Comparison of ENCODE assay signal across 16 cellular contexts in genomic region chr2:43448822-43449110, GRCh38.
"Had no signal": no experiment of that assay in that cellular context is flagged by ENCODE, and none has a peak within 500 bp of the region (broad histone marks: within the 10 kb centered on the region; RNA-seq: fewer than 3 reads in every experiment).

No MANE protein-coding gene starts in this region.

- H3K36me3 ChIP-seq: brain microvascular endothelial cell, thyroid gland had no signal

- FAIRE-seq: endometrium, keratinocyte, small intestine, TTC549 had no signal

- DNase-seq: activated CD4-positive, CD25-positive, alpha-beta regulatory T cell; activated effector memory CD4-positive, alpha-beta T cell treated with Interleukin-2 at 50 U/mL for 16 hours; activated T-cell treated with anti-CD3 and anti-CD28 coated beads, Interleukin-2, amount 50 U/mL, for 1 hour; amygdala; brain microvascular endothelial cell; left lung; posterior cingulate gyrus; right cardiac atrium; small intestine; T-helper 17 cell; thyroid gland had no signal

- H3K4me3 ChIP-seq: esophagus muscularis mucosa, left lung, thyroid gland had no signal

- H3K27ac ChIP-seq: esophagus muscularis mucosa, left lung had no signal

- H3K9me3 ChIP-seq: esophagus muscularis mucosa, left lung, thyroid gland had no signal

- ATAC-seq: activated naive CD4-positive, alpha-beta T cell treated with anti-CD3 and anti-CD28 coated beads, Interleukin-2, amount 50 U/mL, for 72 hours; left lung; right cardiac atrium; T-helper 17 cell had no signal

- H3K27me3 ChIP-seq: brain microvascular endothelial cell, esophagus muscularis mucosa, left lung, thyroid gland had no signal
